Comparison of ENCODE assay signal across 8 cellular contexts in the genomic region with DNA sequence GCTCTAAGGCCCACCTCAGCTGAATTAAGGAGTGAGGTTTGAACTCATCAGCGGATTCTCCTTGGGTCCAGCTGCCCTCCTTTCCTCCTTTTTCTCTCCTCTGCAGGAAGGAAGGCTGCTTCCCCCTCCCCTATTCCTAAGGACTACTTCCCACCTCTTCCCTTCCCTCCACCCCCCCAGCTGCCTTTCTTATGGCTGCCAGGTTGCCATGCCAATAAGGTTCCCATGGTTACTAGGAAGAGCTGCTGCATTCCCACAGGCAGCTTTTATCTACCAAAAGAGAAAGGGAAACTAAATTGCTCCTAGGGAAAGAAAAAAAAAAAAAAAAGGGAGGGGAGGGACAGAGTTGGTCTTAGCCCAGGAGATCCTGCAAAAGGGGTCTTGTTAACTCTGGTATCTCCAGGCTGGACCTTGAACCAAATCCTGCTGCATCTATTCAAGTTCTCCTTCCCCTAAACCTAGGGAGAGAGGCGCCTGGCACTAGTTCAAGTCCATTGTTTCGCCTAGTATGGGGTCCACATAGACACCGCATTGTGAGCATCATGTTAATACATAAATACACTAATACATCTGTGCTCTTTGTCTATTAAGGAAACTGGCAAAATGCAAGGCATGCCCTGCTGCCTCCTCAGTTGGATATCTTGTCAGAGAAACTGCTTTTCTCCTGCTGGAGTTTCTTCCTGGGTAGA. TPM values are rescaled to one million over a fixed set of nuclear protein-coding genes. Genes with fewer than 3 reads are reported as not detected.
DNase-seq lines count a peak whose midpoint lies in the region; ATAC-seq, FAIRE-seq and TF ChIP-seq lines count a peak whose summit lies in the region.

No MANE protein-coding gene starts in this region.

- H3K79me2 ChIP-seq in endothelial cell of umbilical vein (ENCODE audit: control insufficient read depth, insufficient read depth, low read length), result no peaks in the 10 kb centered on the region
- no peaks in the 10 kb centered on the region for H3K79me2 ChIP-seq in neural progenitor cell (ENCODE audit: low read depth)

- no peaks in the 10 kb centered on the region for H3K27me3 Mint-ChIP-seq in neural progenitor cell (ENCODE audit: insufficient read depth, low read depth)

- peaks cover 33% of the 10 kb centered on the region for H3K4me1 Mint-ChIP-seq in neural progenitor cell

- H3K36me3 ChIP-seq in endothelial cell of umbilical vein (ENCODE audit: control insufficient read depth in 2 of 2, extremely low read depth in 1 of 2, insufficient read depth in 2 of 2, low read length in 2 of 2) (no peaks in the 10 kb centered on the region), neural progenitor cell (no peaks in the 10 kb centered on the region)

- ATAC-seq in HG02642 (IDR thresholded peaks at IDR 0.05; ENCODE audit: poor library complexity, unreplicated experiment) (no peak), GM21390 (IDR thresholded peaks at IDR 0.05; ENCODE audit: unreplicated experiment) (no peak)

- POLR2A ChIA-PET in endothelial cell of umbilical vein (lab: Charles Lee), result interaction anchor here (0.6 kb wide), 1 partner anchor 70 kb away, joined by 3 read pairs; no protein-coding TSS in a partner anchor

- H3K4me3 ChIP-seq in endothelial cell of umbilical vein (replicated peaks in 1 of 3; ENCODE audit: insufficient read depth in 1 of 3, low read depth in 1 of 3, low read length in 3 of 3) (no peak overlapping the region), neural progenitor cell (peak overlapping the region; percentile 15)

- peaks cover 41% of the 10 kb centered on the region for H3F3A ChIP-seq in neural progenitor cell (ENCODE audit: low read depth)

- H3K27ac ChIP-seq in endothelial cell of umbilical vein (ENCODE audit: insufficient read depth, low read depth, low read length), result no peak overlapping the region
- H3K27ac ChIP-seq in neural progenitor cell, result peak overlapping the region; percentile 66

- H2AFZ ChIP-seq in endothelial cell of umbilical vein (ENCODE audit: low read depth, low read length), result no peak overlapping the region
- peak overlapping the region; percentile 45 for H2AFZ ChIP-seq in neural progenitor cell (replicated peaks)

- intact Hi-C loops in endothelial cell of umbilical vein (cut with micrococcal nuclease), result no loop called here

- CTCF ChIA-PET in endothelial cell of umbilical vein (lab: Charles Lee), result interaction anchor here (0.7 to 1.1 kb wide), 3 partner anchors 13 to 1446 kb away, joined by 3 to 5 read pairs (median 3); no protein-coding TSS in a partner anchor

- H3K4me1 ChIP-seq in endothelial cell of umbilical vein (ENCODE audit: control insufficient read depth, extremely low read depth, insufficient read depth, low read length), result no peaks in the 10 kb centered on the region
- H3K4me1 ChIP-seq in neural progenitor cell, result peaks cover 26% of the 10 kb centered on the region

- H3K27ac Mint-ChIP-seq in neural progenitor cell, result peak overlapping the region; percentile 97

- dilution Hi-C loops in endothelial cell of umbilical vein (cut with MboI; ENCODE audit: extremely low pct_ligation_motif_present, low sequenced_read_pairs), result no loop called here

- TF ChIP-seq POLR2A in endothelial cell of umbilical vein (IDR thresholded peaks at IDR 0.05; ENCODE audit: low read depth, low read length), result no peak

- H3K9ac ChIP-seq in endothelial cell of umbilical vein (replicated peaks; ENCODE audit: extremely low read depth, insufficient read depth, low read length) (no peak overlapping the region), neural progenitor cell (no peak overlapping the region)

- H3K4me3 Mint-ChIP-seq in neural progenitor cell, result peak overlapping the region; percentile 76

- no peaks in the 10 kb centered on the region for H3K9me1 ChIP-seq in endothelial cell of umbilical vein (replicated peaks; ENCODE audit: control insufficient read depth, extremely low read depth, insufficient read depth, low read length)

- H3K9me3 ChIP-seq in endothelial cell of umbilical vein (replicated peaks; ENCODE audit: control insufficient read depth, insufficient read depth, low read length) (no peaks in the 10 kb centered on the region), neural progenitor cell (ENCODE audit: low read depth) (no peaks in the 10 kb centered on the region)

- H3K27me3 ChIP-seq in endothelial cell of umbilical vein (ENCODE audit: control insufficient read depth in 2 of 2, insufficient read depth in 2 of 2, low read length in 2 of 2), result peaks cover 0 to 2% of the 10 kb centered on the region in 2 experiments
- no peaks in the 10 kb centered on the region for H3K27me3 ChIP-seq in neural progenitor cell

- TF ChIP-seq CTCF in endothelial cell of umbilical vein (IDR thresholded peaks at IDR 0.05; ENCODE audit: extremely low read depth in 1 of 2, insufficient read depth in 1 of 2, low read depth in 1 of 2, low read length in 2 of 2) (no peak), neural progenitor cell (IDR thresholded peaks at IDR 0.05) (no peak)

- H4K20me1 ChIP-seq in endothelial cell of umbilical vein (replicated peaks; ENCODE audit: control insufficient read depth, extremely low read depth, insufficient read depth, low read length), result no peaks in the 10 kb centered on the region
- H4K20me1 ChIP-seq in neural progenitor cell (ENCODE audit: low read depth), result no peaks in the 10 kb centered on the region

- no peak for FAIRE-seq in endothelial cell of umbilical vein (lab: Jason Lieb, UNC)

- no peaks in the 10 kb centered on the region for H3K36me3 Mint-ChIP-seq in neural progenitor cell

- DNase-seq in GM04504 (ENCODE audit: low read depth), result peak; percentile 34
- DNase-seq in NCI-H446 (lab: John Stamatoyannopoulos, UW), result peak; percentile 33 to 61
- peak; percentile 45 for DNase-seq in endothelial cell of umbilical vein (ENCODE audit: low read depth, low spot score)
- peak; percentile 97 for DNase-seq in neural progenitor cell (ENCODE audit: low spot score)
- no peak for DNase-seq in DMS153 treated with DMSO at 0.1 percent for 48 hours (lab: John Stamatoyannopoulos, UW; ENCODE audit: unreplicated experiment)
- DNase-seq in activated CD4-positive, alpha-beta T cell treated with anti-CD3 and anti-CD28 coated beads for 1 hour, result no peak

- H3K4me2 ChIP-seq in endothelial cell of umbilical vein (ENCODE audit: insufficient read depth, low read length) (no peak overlapping the region), neural progenitor cell (peak overlapping the region; percentile 78)

- peaks cover 8% of the 10 kb centered on the region for H3K9me3 Mint-ChIP-seq in neural progenitor cell

- no TSS peak for BruUV-seq in endothelial cell of umbilical vein (replicated peaks; lab: Mats Ljungman, UMichigan)

TF ChIP-seq in endothelial cell of umbilical vein, 7 proteins besides CTCF, POLR2A, EP300 and RAD21:
- TF ChIP-seq EZH2 (IDR thresholded peaks at IDR 0.05; ENCODE audit: borderline replicate concordance, low read depth, low read length, severe bottlenecking), result no peak
- no peak for TF ChIP-seq FOS (IDR thresholded peaks at IDR 0.05; ENCODE audit: borderline replicate concordance, insufficient read depth, low read length)
- no peak for TF ChIP-seq GATA2 (IDR thresholded peaks at IDR 0.05; ENCODE audit: insufficient read depth, insufficient read length, low read depth, low read length)
- no peak for TF ChIP-seq POLR2AphosphoS5 (IDR thresholded peaks at IDR 0.05; ENCODE audit: insufficient read depth, low read depth, low read length)
- no peak for TF ChIP-seq MYC (IDR thresholded peaks at IDR 0.05; ENCODE audit: low read depth, low read length)
- TF ChIP-seq, protein P1, sequence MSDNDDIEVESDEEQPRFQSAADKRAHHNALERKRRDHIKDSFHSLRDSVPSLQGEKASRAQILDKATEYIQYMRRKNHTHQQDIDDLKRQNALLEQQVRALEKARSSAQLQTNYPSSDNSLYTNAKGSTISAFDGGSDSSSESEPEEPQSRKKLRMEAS (IDR thresholded peaks at IDR 0.05; ENCODE audit: insufficient read depth, insufficient read length), result no peak
- TF ChIP-seq JUN (IDR thresholded peaks at IDR 0.05; ENCODE audit: borderline replicate concordance, insufficient read depth, insufficient read length, low read depth), result no peak

RNA-seq across cellular contexts. Expression of gene FEZ1, which starts 21.2 kb away (rescaled TPM):
- total RNA-seq in endothelial cell of umbilical vein (45.6 and 60.0 TPM in 2 replicates), neural progenitor cell (ENCODE audit: low replicate concordance) (187 and 197 TPM in 2 replicates)
- 45.3 and 46.1 TPM in 2 replicates for polyA plus RNA-seq in endothelial cell of umbilical vein
- 48.0 and 54.4 TPM in 2 replicates for polyA plus RNA-seq in endothelial cell of umbilical vein (2011; cell fraction: cytosol; rRNA removed)
- polyA plus RNA-seq in endothelial cell of umbilical vein (2011; cell fraction: nucleus; rRNA removed), result 32.6 and 37.1 TPM in 2 replicates
- polyA plus RNA-seq in endothelial cell of umbilical vein (2012), result 55.5 and 64.3 TPM in 2 replicates
- 19.6 and 27.9 TPM in 2 replicates for polyA minus RNA-seq in endothelial cell of umbilical vein
- polyA minus RNA-seq in endothelial cell of umbilical vein (2011; cell fraction: cytosol; rRNA and poly(A)+ RNA removed), result not detected
- polyA minus RNA-seq in endothelial cell of umbilical vein (2011; cell fraction: nucleus; rRNA and poly(A)+ RNA removed), result 5.5 and 9.0 TPM in 2 replicates

RNA-seq across cellular contexts. Expression of gene EI24, which starts 52.0 kb away (rescaled TPM):
- total RNA-seq in endothelial cell of umbilical vein (115 and 119 TPM in 2 replicates), neural progenitor cell (ENCODE audit: low replicate concordance) (99.8 and 103 TPM in 2 replicates)
- 175 and 192 TPM in 2 replicates for polyA plus RNA-seq in endothelial cell of umbilical vein
- 111 and 122 TPM in 2 replicates for polyA plus RNA-seq in endothelial cell of umbilical vein (2011; cell fraction: cytosol; rRNA removed)
- 39.6 and 49.7 TPM in 2 replicates for polyA plus RNA-seq in endothelial cell of umbilical vein (2011; cell fraction: nucleus; rRNA removed)
- polyA plus RNA-seq in endothelial cell of umbilical vein (2012), result 116 and 160 TPM in 2 replicates
- polyA minus RNA-seq in endothelial cell of umbilical vein, result 156 and 172 TPM in 2 replicates
- polyA minus RNA-seq in endothelial cell of umbilical vein (2011; cell fraction: cytosol; rRNA and poly(A)+ RNA removed), result 34.1 TPM
- 19.0 and 32.2 TPM in 2 replicates for polyA minus RNA-seq in endothelial cell of umbilical vein (2011; cell fraction: nucleus; rRNA and poly(A)+ RNA removed)

Comparison
In these comparisons a context has a peak if more than half of its experiments do, and no peak if none do; other contexts are left out.
1. DNase-seq: peak in GM04504 (single experiment), NCI-H446 (2 of 2), endothelial cell of umbilical vein (single experiment) and neural progenitor cell (single experiment); none in DMS153 treated with DMSO at 0.1 percent for 48 hours (single experiment) and activated CD4-positive, alpha-beta T cell treated with anti-CD3 and anti-CD28 coated beads for 1 hour (single experiment).